32 cellular contexts compared by ENCODE assay signal in genomic region chr12:132869551-132869950, GRCh38.
"Had no signal": no experiment of that assay in that cellular context is flagged by ENCODE, and none has a peak within 500 bp of the region (broad histone marks: within the 10 kb centered on the region; RNA-seq: fewer than 3 reads in every experiment).

No MANE protein-coding gene starts in this region.

- H3K4me3 ChIP-seq: adrenal gland, body of pancreas, breast epithelium had no signal

- H3K27ac Mint-ChIP-seq: activated B cell treated with CpG ODN at 0.5 μM for 24 hours; activated CD4-positive, alpha-beta memory T cell treated with anti-CD3 and anti-CD28 coated beads, Interleukin-2, amount 10 ng/mL, durations not matched to agents 7 days and 5 days; activated CD4-positive, alpha-beta T cell treated with anti-CD3 and anti-CD28 coated beads, Interleukin-2, amount 10 ng/mL, durations not matched to agents 7 days and 5 days; activated CD8-positive, alpha-beta memory T cell treated with anti-CD3 and anti-CD28 coated beads, Interleukin-2, amount 10 ng/mL, durations not matched to agents 7 days and 5 days; activated CD8-positive, alpha-beta T cell treated with anti-CD3 and anti-CD28 coated beads, Interleukin-2, amount 10 ng/mL, durations not matched to agents 7 days and 5 days; activated naive CD4-positive, alpha-beta T cell treated with anti-CD3 and anti-CD28 coated beads, Interleukin-2, amount 50 U/mL, for 72 hours; activated naive CD8-positive, alpha-beta T cell treated with anti-CD3 and anti-CD28 coated beads for 36 hours; activated T-cell treated with anti-CD3 and anti-CD28 coated beads, Interleukin-2, amount 50 U/mL, for 24 hours; activated T-helper 2 cell treated with anti-CD3 and anti-CD28 coated beads, Interferon-gamma antibody, Interleukin-2, Interleukin-4, amounts not matched to agents 10 μg/mL and 5 μg/mL and 100 μg/mL, durations not matched to agents 14 hours and 24 hours and 36 hours; T-helper 2 cell treated with Interferon-gamma antibody and Interleukin-4, amounts not matched to agents 5 μg/mL and 100 μg/mL, for 36 hours had no signal

- ATAC-seq: activated CD8-positive, alpha-beta memory T cell treated with anti-CD3 and anti-CD28 coated beads, Interleukin-2, amount 10 ng/mL, durations not matched to agents 7 days and 5 days; activated CD8-positive, alpha-beta T cell treated with anti-CD3 and anti-CD28 coated beads, Interleukin-2, amount 10 ng/mL, durations not matched to agents 7 days and 5 days; activated naive CD4-positive, alpha-beta T cell treated with anti-CD3 and anti-CD28 coated beads, Interleukin-2, amount 50 U/mL, for 72 hours; body of pancreas had no signal

- H3K4me3 Mint-ChIP-seq: activated B cell treated with CpG ODN at 0.5 μM for 24 hours; activated CD4-positive, alpha-beta memory T cell treated with anti-CD3 and anti-CD28 coated beads, Interleukin-2, amount 10 ng/mL, durations not matched to agents 7 days and 5 days; activated CD4-positive, alpha-beta T cell treated with anti-CD3 and anti-CD28 coated beads, Interleukin-2, amount 10 ng/mL, durations not matched to agents 7 days and 5 days; activated CD8-positive, alpha-beta memory T cell treated with anti-CD3 and anti-CD28 coated beads, Interleukin-2, amount 10 ng/mL, durations not matched to agents 7 days and 5 days; activated CD8-positive, alpha-beta T cell treated with anti-CD3 and anti-CD28 coated beads, Interleukin-2, amount 10 ng/mL, durations not matched to agents 7 days and 5 days; activated naive CD8-positive, alpha-beta T cell treated with anti-CD3 and anti-CD28 coated beads for 36 hours; activated T-cell treated with anti-CD3 and anti-CD28 coated beads, Interleukin-2, amount 50 U/mL, for 24 hours; T-helper 2 cell treated with Interferon-gamma antibody and Interleukin-4, amounts not matched to agents 5 μg/mL and 100 μg/mL, for 36 hours had no signal

- H3K9me3 ChIP-seq: adrenal gland, body of pancreas, breast epithelium had no signal

- H3K27me3 ChIP-seq: adrenal gland, body of pancreas, brain microvascular endothelial cell, breast epithelium had no signal

- H3K4me1 ChIP-seq: adrenal gland, body of pancreas, breast epithelium had no signal

- H3K27ac ChIP-seq: adrenal gland, body of pancreas, brain microvascular endothelial cell, breast epithelium, VCaP had no signal

- H3K9me3 Mint-ChIP-seq: activated B cell treated with CpG ODN at 0.5 μM for 24 hours; activated CD4-positive, alpha-beta memory T cell treated with anti-CD3 and anti-CD28 coated beads, Interleukin-2, amount 10 ng/mL, durations not matched to agents 7 days and 5 days; activated CD4-positive, alpha-beta T cell treated with anti-CD3 and anti-CD28 coated beads, Interleukin-2, amount 10 ng/mL, durations not matched to agents 7 days and 5 days; activated naive CD4-positive, alpha-beta T cell treated with anti-CD3 and anti-CD28 coated beads, Interleukin-2, amount 50 U/mL, for 72 hours; activated naive CD8-positive, alpha-beta T cell treated with anti-CD3 and anti-CD28 coated beads for 36 hours; activated T-cell treated with anti-CD3 and anti-CD28 coated beads, Interleukin-2, amount 50 U/mL, for 24 hours; activated T-helper 2 cell treated with anti-CD3 and anti-CD28 coated beads, Interferon-gamma antibody, Interleukin-2, Interleukin-4, amounts not matched to agents 10 μg/mL and 5 μg/mL and 100 μg/mL, durations not matched to agents 14 hours and 24 hours and 36 hours; T-helper 2 cell treated with Interferon-gamma antibody and Interleukin-4, amounts not matched to agents 5 μg/mL and 100 μg/mL, for 36 hours had no signal

- DNase-seq: activated B cell treated with CpG ODN at 0.5 μM for 24 hours; activated CD4-positive, alpha-beta memory T cell treated with anti-CD3 and anti-CD28 coated beads, Interleukin-2, amount 10 ng/mL, durations not matched to agents 7 days and 5 days; activated CD4-positive, alpha-beta T cell treated with anti-CD3 and anti-CD28 coated beads for 48 hours; activated CD4-positive, alpha-beta T cell treated with anti-CD3 and anti-CD28 coated beads, Interleukin-2, amount 10 ng/mL, durations not matched to agents 7 days and 5 days; activated CD4-positive, alpha-beta T cell treated with anti-CD3 and anti-CD28 coated beads, Interleukin-2, amount 50 U/mL, for 48 hours; activated CD4-positive, CD25-positive, alpha-beta regulatory T cell treated with anti-CD3 and anti-CD28 coated beads, Interleukin-2, amount 50 U/mL, for 72 hours; activated CD8-positive, alpha-beta memory T cell treated with anti-CD3 and anti-CD28 coated beads for 24 hours; activated CD8-positive, alpha-beta memory T cell treated with anti-CD3 and anti-CD28 coated beads, Interleukin-2, amount 10 ng/mL, durations not matched to agents 7 days and 5 days; activated CD8-positive, alpha-beta memory T cell treated with anti-CD3 and anti-CD28 coated beads, Interleukin-2, amount 50 U/mL, for 48 hours; activated CD8-positive, alpha-beta T cell treated with anti-CD3 and anti-CD28 coated beads, Interleukin-2, amount 10 ng/mL, durations not matched to agents 7 days and 5 days; activated effector memory CD4-positive, alpha-beta T cell treated with Interleukin-2 at 50 U/mL for 16 hours; activated gamma-delta T cell; activated naive CD4-positive, alpha-beta T cell treated with anti-CD3 and anti-CD28 coated beads, Interleukin-2, amount 50 U/mL, for 16 hours; activated naive CD4-positive, alpha-beta T cell treated with Interleukin-2 at 50 U/mL for 16 hours; activated naive CD8-positive, alpha-beta T cell treated with anti-CD3 and anti-CD28 coated beads for 36 hours; activated T-cell treated with anti-CD3 and anti-CD28 coated beads, Interleukin-2, amount 50 U/mL, for 24 hours; activated T-cell treated with anti-CD3 and anti-CD28 coated beads, Interleukin-2, amount 50 U/mL, for 48 hours; adrenal gland; amniotic stem cell; aorta; body of pancreas; brain microvascular endothelial cell; central memory CD4-positive, alpha-beta T cell; T-helper 2 cell; T-helper 9 cell had no signal

- H3K27me3 Mint-ChIP-seq: activated B cell treated with CpG ODN at 0.5 μM for 24 hours; activated CD4-positive, alpha-beta memory T cell treated with anti-CD3 and anti-CD28 coated beads, Interleukin-2, amount 10 ng/mL, durations not matched to agents 7 days and 5 days; activated CD4-positive, alpha-beta T cell treated with anti-CD3 and anti-CD28 coated beads, Interleukin-2, amount 10 ng/mL, durations not matched to agents 7 days and 5 days; activated CD8-positive, alpha-beta memory T cell treated with anti-CD3 and anti-CD28 coated beads, Interleukin-2, amount 10 ng/mL, durations not matched to agents 7 days and 5 days; activated naive CD8-positive, alpha-beta T cell treated with anti-CD3 and anti-CD28 coated beads for 36 hours; activated T-cell treated with anti-CD3 and anti-CD28 coated beads, Interleukin-2, amount 50 U/mL, for 24 hours had no signal

- FAIRE-seq: astrocyte, TTC549 had no signal

- H3K36me3 ChIP-seq: breast epithelium had no signal
